ENCODE assay signal across 1 cellular context in the genomic region with DNA sequence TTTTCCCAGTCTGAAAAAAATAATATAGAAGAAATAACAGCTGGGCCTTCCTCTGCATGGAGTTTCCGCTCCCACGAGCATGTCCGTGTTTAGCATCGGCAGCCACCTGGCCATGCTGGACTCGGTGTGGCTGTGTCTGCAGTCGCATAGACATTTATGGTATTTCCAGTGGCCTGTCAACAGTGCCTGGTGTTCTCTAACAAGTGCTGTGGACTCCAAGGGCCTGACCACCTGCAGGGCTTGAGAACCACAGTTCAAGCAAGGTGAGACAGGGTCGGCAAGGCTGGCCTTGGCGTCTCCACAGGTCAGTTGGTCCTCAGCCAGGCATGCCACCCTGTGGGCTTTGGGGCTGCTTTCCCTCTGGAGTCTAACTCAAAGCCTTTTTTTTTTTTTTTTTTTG.
TF ChIP-seq lines count a peak whose summit lies in the region.

No MANE protein-coding gene starts in this region.

TF ChIP-seq in K562, 482 proteins besides CTCF, POLR2A, EP300 and RAD21 (continued from another document):
- TF ChIP-seq, protein P1, sequence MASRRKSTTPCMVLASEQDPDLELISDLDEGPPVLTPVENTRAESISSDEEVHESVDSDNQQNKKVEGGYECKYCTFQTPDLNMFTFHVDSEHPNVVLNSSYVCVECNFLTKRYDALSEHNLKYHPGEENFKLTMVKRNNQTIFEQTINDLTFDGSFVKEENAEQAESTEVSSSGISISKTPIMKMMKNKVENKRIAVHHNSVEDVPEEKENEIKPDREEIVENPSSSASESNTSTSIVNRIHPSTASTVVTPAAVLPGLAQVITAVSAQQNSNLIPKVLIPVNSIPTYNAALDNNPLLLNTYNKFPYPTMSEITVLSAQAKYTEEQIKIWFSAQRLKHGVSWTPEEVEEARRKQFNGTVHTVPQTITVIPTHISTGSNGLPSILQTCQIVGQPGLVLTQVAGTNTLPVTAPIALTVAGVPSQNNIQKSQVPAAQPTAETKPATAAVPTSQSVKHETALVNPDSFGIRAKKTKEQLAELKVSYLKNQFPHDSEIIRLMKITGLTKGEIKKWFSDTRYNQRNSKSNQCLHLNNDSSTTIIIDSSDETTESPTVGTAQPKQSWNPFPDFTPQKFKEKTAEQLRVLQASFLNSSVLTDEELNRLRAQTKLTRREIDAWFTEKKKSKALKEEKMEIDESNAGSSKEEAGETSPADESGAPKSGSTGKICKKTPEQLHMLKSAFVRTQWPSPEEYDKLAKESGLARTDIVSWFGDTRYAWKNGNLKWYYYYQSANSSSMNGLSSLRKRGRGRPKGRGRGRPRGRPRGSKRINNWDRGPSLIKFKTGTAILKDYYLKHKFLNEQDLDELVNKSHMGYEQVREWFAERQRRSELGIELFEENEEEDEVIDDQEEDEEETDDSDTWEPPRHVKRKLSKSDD (conservative IDR thresholded peaks at IDR 0.05; ENCODE audit: low read length): no peak
- TF ChIP-seq ZNF384 (IDR thresholded peaks at IDR 0.05; ENCODE audit: low read depth, low read length): no peak
- no peak for TF ChIP-seq PHB (CRISPR knock-in tag; IDR thresholded peaks at IDR 0.05)
- TF ChIP-seq CEBPG (CRISPR knock-in tag; IDR thresholded peaks at IDR 0.05): no peak
- TF ChIP-seq CEBPG (tag; conservative IDR thresholded peaks at IDR 0.05 in 1 of 2, IDR thresholded peaks at IDR 0.05 in 1 of 2): no peak
- TF ChIP-seq BRD4 (IDR thresholded peaks at IDR 0.05): no peak
- TF ChIP-seq ZNF695 (CRISPR knock-in tag; IDR thresholded peaks at IDR 0.05): no peak
- TF ChIP-seq ZNF444 (CRISPR knock-in tag; IDR thresholded peaks at IDR 0.05): no peak
TF ChIP-seq in K562: peak in this region for 0.
